ENCODE assay signal across 14 cellular contexts in genomic region chr19:10115392-10116084, GRCh38. TPM values are rescaled to one million over a fixed set of nuclear protein-coding genes. Genes with fewer than 3 reads are reported as not detected.
DNase-seq lines count a peak whose midpoint lies in the region; ATAC-seq and TF ChIP-seq lines count a peak whose summit lies in the region.
"Had no signal": no experiment of that assay in that cellular context is flagged by ENCODE, and none has a peak within 500 bp of the region (broad histone marks: within the 10 kb centered on the region; RNA-seq: fewer than 3 reads in every experiment).

No MANE protein-coding gene starts in this region.

- no peaks in the 10 kb centered on the region for H3K9me3 ChIP-seq in PC-3 (ENCODE audit: low read length)
- no peaks in the 10 kb centered on the region for H3K9me3 ChIP-seq in left ventricle myocardium inferior (replicated peaks)
- H3K9me3 ChIP-seq: SJCRH30 had no signal

- no peaks in the 10 kb centered on the region for H3K9me3 Mint-ChIP-seq in stimulated activated naive CD8-positive, alpha-beta T cell treated with anti-CD3 and anti-CD28 coated beads, Interleukin-15, amount 100 ng/mL, for 72 hours
- H3K9me3 Mint-ChIP-seq in dendritic cell treated with granulocyte-macrophage colony-stimulating factor and Interleukin-4, amounts not matched to agents 40 ng/mL and 50 ng/mL, for 4 days: no peaks in the 10 kb centered on the region
- H3K9me3 Mint-ChIP-seq: activated B cell treated with CpG ODN at 0.5 μM for 24 hours had no signal

- no peak for TF ChIP-seq CTCF in PC-3 (conservative IDR thresholded peaks at IDR 0.05; ENCODE audit: low read depth, low read length)
- no peak for TF ChIP-seq CTCF in left ventricle myocardium inferior (IDR thresholded peaks at IDR 0.05; ENCODE audit: borderline replicate concordance)

- no peaks in the 10 kb centered on the region for H3K27me3 ChIP-seq in PC-3 (ENCODE audit: low read length)
- no peaks in the 10 kb centered on the region for H3K27me3 ChIP-seq in left ventricle myocardium inferior (ENCODE audit: low read depth)
- H3K27me3 ChIP-seq: SJCRH30 had no signal

- DNase-seq in stimulated activated naive CD8-positive, alpha-beta T cell treated with anti-CD3 and anti-CD28 coated beads, Interleukin-15, Interleukin-2, amounts not matched to agents 100 U/mL and 50 U/mL, for 24 hours: peak; percentile 33
- DNase-seq in stimulated activated naive CD8-positive, alpha-beta T cell treated with anti-CD3 and anti-CD28 coated beads, Interleukin-15, amount 100 ng/mL, for 72 hours: no peak
- DNase-seq in PC-3 (peak; percentile 15), NCI-H1105 treated with DMSO at 0.1 percent for 48 hours (lab: John Stamatoyannopoulos, UW) (no peak), C1 segment of cervical spinal cord (lab: John Stamatoyannopoulos, UW) (no peak), left ventricle myocardium inferior (no peak), substantia nigra (lab: John Stamatoyannopoulos, UW) (no peak)
- DNase-seq: activated B cell treated with CpG ODN at 0.5 μM for 24 hours; activated gamma-delta T cell; CD4-positive, alpha-beta memory T cell; NCI-H187 treated with DMSO at 0.1 percent for 48 hours; stimulated activated CD4-positive, alpha-beta T cell treated with anti-CD3 and anti-CD28 coated beads, Interleukin-4, amount 100 ng/mL, for 4 hours had no signal

- H3K4me1 ChIP-seq in PC-3 (ENCODE audit: insufficient read depth, low read length) (peaks cover 6% of the 10 kb centered on the region), left ventricle myocardium inferior (peaks cover 40% of the 10 kb centered on the region)
- H3K4me1 ChIP-seq: SJCRH30 had no signal

- POLR2A ChIA-PET in PC-3 (lab: Charles Lee; ENCODE audit: unreplicated experiment): no interaction called here

- H3K4me3 ChIP-seq in PC-3 (ENCODE audit: low read length) (no peak overlapping the region), left ventricle myocardium inferior (no peak overlapping the region)
- H3K4me3 ChIP-seq: SJCRH30 had no signal

- no peak overlapping the region for H3K4me2 ChIP-seq in PC-3 (ENCODE audit: low read length)

- H3K27ac ChIP-seq in PC-3 (ENCODE audit: low read length) (no peak overlapping the region), left ventricle myocardium inferior (replicated peaks) (no peak overlapping the region), substantia nigra (ENCODE audit: low read depth, low read length, poor library complexity, severe bottlenecking) (no peak overlapping the region)
- H3K27ac ChIP-seq: SJCRH30 had no signal

- no peak overlapping the region for H2AFZ ChIP-seq in PC-3 (ENCODE audit: low read length)

- H3K79me2 ChIP-seq in PC-3 (ENCODE audit: low read length): peaks cover 26% of the 10 kb centered on the region

- no peak overlapping the region for H3K4me3 Mint-ChIP-seq in stimulated activated naive CD8-positive, alpha-beta T cell treated with anti-CD3 and anti-CD28 coated beads, Interleukin-15, amount 100 ng/mL, for 72 hours
- no peak overlapping the region for H3K4me3 Mint-ChIP-seq in dendritic cell treated with granulocyte-macrophage colony-stimulating factor and Interleukin-4, amounts not matched to agents 40 ng/mL and 50 ng/mL, for 4 days
- H3K4me3 Mint-ChIP-seq: activated B cell treated with CpG ODN at 0.5 μM for 24 hours had no signal

- no peaks in the 10 kb centered on the region for H3K9me2 ChIP-seq in PC-3 (replicated peaks; ENCODE audit: low read length)

- H3K36me3 Mint-ChIP-seq in dendritic cell treated with granulocyte-macrophage colony-stimulating factor and Interleukin-4, amounts not matched to agents 40 ng/mL and 50 ng/mL, for 4 days (ENCODE audit: low read depth): peaks cover 94% of the 10 kb centered on the region

- peak overlapping the region in 1 of 2 donors; percentile 93 for H3K27ac Mint-ChIP-seq in stimulated activated naive CD8-positive, alpha-beta T cell treated with anti-CD3 and anti-CD28 coated beads, Interleukin-15, amount 100 ng/mL, for 72 hours
- peak overlapping the region; percentile 74 for H3K27ac Mint-ChIP-seq in dendritic cell treated with granulocyte-macrophage colony-stimulating factor and Interleukin-4, amounts not matched to agents 40 ng/mL and 50 ng/mL, for 4 days
- H3K27ac Mint-ChIP-seq: activated B cell treated with CpG ODN at 0.5 μM for 24 hours had no signal

- intact Hi-C loops in PC-3 (cut with micrococcal nuclease) (no loop called here), left ventricle myocardium inferior (cut with micrococcal nuclease) (no loop called here)
- intact Hi-C loops in dendritic cell treated with granulocyte-macrophage colony-stimulating factor and Interleukin-4, amounts not matched to agents 40 ng/mL and 50 ng/mL, for 4 days (cut with micrococcal nuclease): no loop called here

- H3K27me3 Mint-ChIP-seq in stimulated activated naive CD8-positive, alpha-beta T cell treated with anti-CD3 and anti-CD28 coated beads, Interleukin-15, amount 100 ng/mL, for 72 hours: no peaks in the 10 kb centered on the region
- H3K27me3 Mint-ChIP-seq in dendritic cell treated with granulocyte-macrophage colony-stimulating factor and Interleukin-4, amounts not matched to agents 40 ng/mL and 50 ng/mL, for 4 days: no peaks in the 10 kb centered on the region
- H3K27me3 Mint-ChIP-seq: activated B cell treated with CpG ODN at 0.5 μM for 24 hours; CD4-positive, alpha-beta memory T cell had no signal

- peaks cover 16% of the 10 kb centered on the region for H3F3A ChIP-seq in PC-3 (ENCODE audit: low read length, unreplicated experiment)

- CTCF ChIA-PET in PC-3 (lab: Charles Lee): no interaction called here

- H4K20me1 ChIP-seq in PC-3 (ENCODE audit: low read length): 0 out of 2 replicates have a peak, but pooled peaks cover 5% of the 10 kb centered on the region

- no TSS peak for BruUV-seq in PC-3 (replicated peaks; lab: Mats Ljungman, UMichigan)

- ATAC-seq in stimulated activated naive CD8-positive, alpha-beta T cell treated with anti-CD3 and anti-CD28 coated beads, Interleukin-15, Interleukin-2, amounts not matched to agents 100 U/mL and 50 U/mL, for 24 hours: no peak
- no peak for ATAC-seq in stimulated activated naive CD8-positive, alpha-beta T cell treated with anti-CD3 and anti-CD28 coated beads, Interleukin-15, amount 100 ng/mL, for 72 hours
- no peak for ATAC-seq in PC-3

- peaks cover 89% of the 10 kb centered on the region for H3K4me1 Mint-ChIP-seq in stimulated activated naive CD8-positive, alpha-beta T cell treated with anti-CD3 and anti-CD28 coated beads, Interleukin-15, amount 100 ng/mL, for 72 hours
- peaks cover 84% of the 10 kb centered on the region for H3K4me1 Mint-ChIP-seq in dendritic cell treated with granulocyte-macrophage colony-stimulating factor and Interleukin-4, amounts not matched to agents 40 ng/mL and 50 ng/mL, for 4 days (ENCODE audit: low read depth)

- no peak overlapping the region for H3K9ac ChIP-seq in PC-3 (ENCODE audit: low read length)

- H3K36me3 ChIP-seq in PC-3 (ENCODE audit: low read depth, low read length) (peaks cover 30% of the 10 kb centered on the region), left ventricle myocardium inferior (peaks cover 51% of the 10 kb centered on the region)

RNA-seq across cellular contexts. Expression of gene P2RY11, which starts 4.0 kb away (rescaled TPM):
- total RNA-seq in PC-3 (2014; rRNA removed) (11.1 and 17.3 TPM in 2 replicates), left ventricle myocardium inferior (4.1 TPM)

RNA-seq across cellular contexts. Expression of gene EIF3G, which starts 4.2 kb away (rescaled TPM):
- total RNA-seq in PC-3 (2014; rRNA removed) (575 and 635 TPM in 2 replicates), left ventricle myocardium inferior (172 TPM)

RNA-seq across cellular contexts. Expression of gene PPAN, which starts 9.4 kb away (rescaled TPM):
- total RNA-seq in PC-3 (2014; rRNA removed) (183 and 214 TPM in 2 replicates), left ventricle myocardium inferior (23.6 TPM)

RNA-seq across cellular contexts. Expression of gene ANGPTL6, which starts 13.1 kb away (rescaled TPM):
- total RNA-seq in PC-3 (2014; rRNA removed) (0.81 and 1.2 TPM in 2 replicates), left ventricle myocardium inferior (not detected)
- total RNA-seq: SJCRH30 had no signal

RNA-seq across cellular contexts. Expression of gene SHFL, which starts 29.4 kb away (rescaled TPM):
- total RNA-seq in PC-3 (2014; rRNA removed) (17.2 and 18.4 TPM in 2 replicates), left ventricle myocardium inferior (9.1 TPM)
- total RNA-seq: SJCRH30 had no signal

Comparison
In these comparisons a context has a peak if more than half of its experiments do, and no peak if none do; other contexts are left out.
1. DNase-seq: peak in stimulated activated naive CD8-positive, alpha-beta T cell treated with anti-CD3 and anti-CD28 coated beads, Interleukin-15, Interleukin-2, amounts not matched to agents 100 U/mL and 50 U/mL, for 24 hours (single experiment) and PC-3 (single experiment); none in stimulated activated naive CD8-positive, alpha-beta T cell treated with anti-CD3 and anti-CD28 coated beads, Interleukin-15, amount 100 ng/mL, for 72 hours (0 of 2), NCI-H1105 treated with DMSO at 0.1 percent for 48 hours (single experiment), C1 segment of cervical spinal cord (0 of 14), left ventricle myocardium inferior (single experiment) and substantia nigra (0 of 49).